1 cellular context compared by ENCODE assay signal in the genomic region with DNA sequence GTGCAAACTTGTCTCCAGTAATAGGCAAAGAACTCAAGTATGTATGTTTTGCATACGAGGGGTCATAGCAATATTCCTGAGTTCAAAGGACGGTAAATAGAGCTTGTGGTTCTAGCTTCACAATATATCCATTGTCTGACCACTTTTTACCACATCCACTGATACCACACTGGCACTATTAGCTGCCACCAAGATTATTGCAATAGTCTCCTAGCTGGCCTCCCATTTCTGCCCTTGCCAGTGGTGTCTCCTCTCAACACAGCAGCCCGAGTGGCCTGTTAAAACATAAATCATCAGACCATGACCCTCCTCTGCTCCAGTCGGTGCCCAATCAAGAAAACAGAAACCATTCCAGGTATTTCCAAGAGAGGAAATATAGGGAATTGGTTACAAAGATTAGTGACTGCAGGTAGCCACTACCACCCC.
A peak's percentile ranks its signal among the peaks of the same experiment; 100 is the strongest.
TF ChIP-seq lines count a peak whose summit lies in the region.

No MANE protein-coding gene starts in this region.

TF ChIP-seq in K562, 482 proteins besides CTCF, POLR2A, EP300 and RAD21 (continued from another document and continues in another):
- TF ChIP-seq, protein P1, sequence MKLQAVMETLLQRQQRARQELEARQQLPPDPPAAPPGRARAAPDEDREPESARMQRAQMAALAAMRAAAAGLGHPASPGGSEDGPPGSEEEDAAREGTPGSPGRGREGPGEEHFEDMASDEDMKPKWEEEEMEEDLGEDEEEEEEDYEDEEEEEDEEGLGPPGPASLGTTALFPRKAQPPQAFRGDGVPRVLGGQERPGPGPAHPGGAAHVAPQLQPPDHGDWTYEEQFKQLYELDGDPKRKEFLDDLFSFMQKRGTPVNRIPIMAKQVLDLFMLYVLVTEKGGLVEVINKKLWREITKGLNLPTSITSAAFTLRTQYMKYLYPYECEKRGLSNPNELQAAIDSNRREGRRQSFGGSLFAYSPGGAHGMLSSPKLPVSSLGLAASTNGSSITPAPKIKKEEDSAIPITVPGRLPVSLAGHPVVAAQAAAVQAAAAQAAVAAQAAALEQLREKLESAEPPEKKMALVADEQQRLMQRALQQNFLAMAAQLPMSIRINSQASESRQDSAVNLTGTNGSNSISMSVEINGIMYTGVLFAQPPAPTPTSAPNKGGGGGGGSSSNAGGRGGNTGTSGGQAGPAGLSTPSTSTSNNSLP (IDR thresholded peaks at IDR 0.05; ENCODE audit: borderline replicate concordance, low read depth, low read length) = no peak
- TF ChIP-seq ZNF124 (CRISPR knock-in tag; IDR thresholded peaks at IDR 0.05) (no peak), DMBX1 (CRISPR knock-in tag; IDR thresholded peaks at IDR 0.05; ENCODE audit: borderline replicate concordance) (peak; percentile 23; the same call in 1 of the 2 replicates), ZNF354B (CRISPR knock-in tag; IDR thresholded peaks at IDR 0.05) (no peak), ZNF316 (IDR thresholded peaks at IDR 0.05) (no peak), YBX1 (IDR thresholded peaks at IDR 0.05) (no peak), ETS2 (tag; IDR thresholded peaks at IDR 0.05; ENCODE audit: borderline replicate concordance, poor library complexity, severe bottlenecking) (no peak), BRCA1 (IDR thresholded peaks at IDR 0.05) (no peak), BRCA1 (CRISPR knock-in tag; IDR thresholded peaks at IDR 0.05) (no peak), LEF1 (IDR thresholded peaks at IDR 0.05) (no peak), TSC22D4 (tag; IDR thresholded peaks at IDR 0.05) (no peak), POLR3A (IDR thresholded peaks at IDR 0.05; ENCODE audit: borderline replicate concordance, extremely low read depth, insufficient read depth, insufficient read length) (no peak), TCF7 (IDR thresholded peaks at IDR 0.05; ENCODE audit: borderline replicate concordance) (no peak), ZNF384 (IDR thresholded peaks at IDR 0.05; ENCODE audit: low read depth, low read length) (no peak), SMAD4 (CRISPR knock-in tag; conservative IDR thresholded peaks at IDR 0.05) (peak; percentile 25; the same call in 1 of the 2 replicates), SREBF1 (IDR thresholded peaks at IDR 0.05; ENCODE audit: borderline replicate concordance, low read depth, low read length) (no peak), HCFC1 (IDR thresholded peaks at IDR 0.05; ENCODE audit: low read depth, low read length) (no peak), RBM39 (optimal IDR thresholded peaks at IDR 0.05; ENCODE audit: low read depth, low read length) (no peak), CBX5 (IDR thresholded peaks at IDR 0.05; ENCODE audit: borderline replicate concordance, low read depth) (no peak), ZNF253 (CRISPR knock-in tag; conservative IDR thresholded peaks at IDR 0.05) (no peak)
- TF ChIP-seq, protein P2, sequence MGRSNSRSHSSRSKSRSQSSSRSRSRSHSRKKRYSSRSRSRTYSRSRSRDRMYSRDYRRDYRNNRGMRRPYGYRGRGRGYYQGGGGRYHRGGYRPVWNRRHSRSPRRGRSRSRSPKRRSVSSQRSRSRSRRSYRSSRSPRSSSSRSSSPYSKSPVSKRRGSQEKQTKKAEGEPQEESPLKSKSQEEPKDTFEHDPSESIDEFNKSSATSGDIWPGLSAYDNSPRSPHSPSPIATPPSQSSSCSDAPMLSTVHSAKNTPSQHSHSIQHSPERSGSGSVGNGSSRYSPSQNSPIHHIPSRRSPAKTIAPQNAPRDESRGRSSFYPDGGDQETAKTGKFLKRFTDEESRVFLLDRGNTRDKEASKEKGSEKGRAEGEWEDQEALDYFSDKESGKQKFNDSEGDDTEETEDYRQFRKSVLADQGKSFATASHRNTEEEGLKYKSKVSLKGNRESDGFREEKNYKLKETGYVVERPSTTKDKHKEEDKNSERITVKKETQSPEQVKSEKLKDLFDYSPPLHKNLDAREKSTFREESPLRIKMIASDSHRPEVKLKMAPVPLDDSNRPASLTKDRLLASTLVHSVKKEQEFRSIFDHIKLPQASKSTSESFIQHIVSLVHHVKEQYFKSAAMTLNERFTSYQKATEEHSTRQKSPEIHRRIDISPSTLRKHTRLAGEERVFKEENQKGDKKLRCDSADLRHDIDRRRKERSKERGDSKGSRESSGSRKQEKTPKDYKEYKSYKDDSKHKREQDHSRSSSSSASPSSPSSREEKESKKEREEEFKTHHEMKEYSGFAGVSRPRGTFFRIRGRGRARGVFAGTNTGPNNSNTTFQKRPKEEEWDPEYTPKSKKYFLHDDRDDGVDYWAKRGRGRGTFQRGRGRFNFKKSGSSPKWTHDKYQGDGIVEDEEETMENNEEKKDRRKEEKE (IDR thresholded peaks at IDR 0.05; ENCODE audit: borderline replicate concordance in 1 of 2, control insufficient read depth in 1 of 2, low read depth in 2 of 2, low read length in 1 of 2) = no peak
- TF ChIP-seq, protein P3, sequence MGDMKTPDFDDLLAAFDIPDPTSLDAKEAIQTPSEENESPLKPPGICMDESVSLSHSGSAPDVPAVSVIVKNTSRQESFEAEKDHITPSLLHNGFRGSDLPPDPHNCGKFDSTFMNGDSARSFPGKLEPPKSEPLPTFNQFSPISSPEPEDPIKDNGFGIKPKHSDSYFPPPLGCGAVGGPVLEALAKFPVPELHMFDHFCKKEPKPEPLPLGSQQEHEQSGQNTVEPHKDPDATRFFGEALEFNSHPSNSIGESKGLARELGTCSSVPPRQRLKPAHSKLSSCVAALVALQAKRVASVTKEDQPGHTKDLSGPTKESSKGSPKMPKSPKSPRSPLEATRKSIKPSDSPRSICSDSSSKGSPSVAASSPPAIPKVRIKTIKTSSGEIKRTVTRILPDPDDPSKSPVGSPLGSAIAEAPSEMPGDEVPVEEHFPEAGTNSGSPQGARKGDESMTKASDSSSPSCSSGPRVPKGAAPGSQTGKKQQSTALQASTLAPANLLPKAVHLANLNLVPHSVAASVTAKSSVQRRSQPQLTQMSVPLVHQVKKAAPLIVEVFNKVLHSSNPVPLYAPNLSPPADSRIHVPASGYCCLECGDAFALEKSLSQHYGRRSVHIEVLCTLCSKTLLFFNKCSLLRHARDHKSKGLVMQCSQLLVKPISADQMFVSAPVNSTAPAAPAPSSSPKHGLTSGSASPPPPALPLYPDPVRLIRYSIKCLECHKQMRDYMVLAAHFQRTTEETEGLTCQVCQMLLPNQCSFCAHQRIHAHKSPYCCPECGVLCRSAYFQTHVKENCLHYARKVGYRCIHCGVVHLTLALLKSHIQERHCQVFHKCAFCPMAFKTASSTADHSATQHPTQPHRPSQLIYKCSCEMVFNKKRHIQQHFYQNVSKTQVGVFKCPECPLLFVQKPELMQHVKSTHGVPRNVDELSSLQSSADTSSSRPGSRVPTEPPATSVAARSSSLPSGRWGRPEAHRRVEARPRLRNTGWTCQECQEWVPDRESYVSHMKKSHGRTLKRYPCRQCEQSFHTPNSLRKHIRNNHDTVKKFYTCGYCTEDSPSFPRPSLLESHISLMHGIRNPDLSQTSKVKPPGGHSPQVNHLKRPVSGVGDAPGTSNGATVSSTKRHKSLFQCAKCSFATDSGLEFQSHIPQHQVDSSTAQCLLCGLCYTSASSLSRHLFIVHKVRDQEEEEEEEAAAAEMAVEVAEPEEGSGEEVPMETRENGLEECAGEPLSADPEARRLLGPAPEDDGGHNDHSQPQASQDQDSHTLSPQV (IDR thresholded peaks at IDR 0.05) = peak; percentile 48
- TF ChIP-seq, protein P4, sequence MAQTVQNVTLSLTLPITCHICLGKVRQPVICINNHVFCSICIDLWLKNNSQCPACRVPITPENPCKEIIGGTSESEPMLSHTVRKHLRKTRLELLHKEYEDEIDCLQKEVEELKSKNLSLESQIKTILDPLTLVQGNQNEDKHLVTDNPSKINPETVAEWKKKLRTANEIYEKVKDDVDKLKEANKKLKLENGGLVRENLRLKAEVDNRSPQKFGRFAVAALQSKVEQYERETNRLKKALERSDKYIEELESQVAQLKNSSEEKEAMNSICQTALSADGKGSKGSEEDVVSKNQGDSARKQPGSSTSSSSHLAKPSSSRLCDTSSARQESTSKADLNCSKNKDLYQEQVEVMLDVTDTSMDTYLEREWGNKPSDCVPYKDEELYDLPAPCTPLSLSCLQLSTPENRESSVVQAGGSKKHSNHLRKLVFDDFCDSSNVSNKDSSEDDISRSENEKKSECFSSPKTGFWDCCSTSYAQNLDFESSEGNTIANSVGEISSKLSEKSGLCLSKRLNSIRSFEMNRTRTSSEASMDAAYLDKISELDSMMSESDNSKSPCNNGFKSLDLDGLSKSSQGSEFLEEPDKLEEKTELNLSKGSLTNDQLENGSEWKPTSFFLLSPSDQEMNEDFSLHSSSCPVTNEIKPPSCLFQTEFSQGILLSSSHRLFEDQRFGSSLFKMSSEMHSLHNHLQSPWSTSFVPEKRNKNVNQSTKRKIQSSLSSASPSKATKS (CRISPR knock-in tag; IDR thresholded peaks at IDR 0.05) = no peak
- TF ChIP-seq, protein P5, sequence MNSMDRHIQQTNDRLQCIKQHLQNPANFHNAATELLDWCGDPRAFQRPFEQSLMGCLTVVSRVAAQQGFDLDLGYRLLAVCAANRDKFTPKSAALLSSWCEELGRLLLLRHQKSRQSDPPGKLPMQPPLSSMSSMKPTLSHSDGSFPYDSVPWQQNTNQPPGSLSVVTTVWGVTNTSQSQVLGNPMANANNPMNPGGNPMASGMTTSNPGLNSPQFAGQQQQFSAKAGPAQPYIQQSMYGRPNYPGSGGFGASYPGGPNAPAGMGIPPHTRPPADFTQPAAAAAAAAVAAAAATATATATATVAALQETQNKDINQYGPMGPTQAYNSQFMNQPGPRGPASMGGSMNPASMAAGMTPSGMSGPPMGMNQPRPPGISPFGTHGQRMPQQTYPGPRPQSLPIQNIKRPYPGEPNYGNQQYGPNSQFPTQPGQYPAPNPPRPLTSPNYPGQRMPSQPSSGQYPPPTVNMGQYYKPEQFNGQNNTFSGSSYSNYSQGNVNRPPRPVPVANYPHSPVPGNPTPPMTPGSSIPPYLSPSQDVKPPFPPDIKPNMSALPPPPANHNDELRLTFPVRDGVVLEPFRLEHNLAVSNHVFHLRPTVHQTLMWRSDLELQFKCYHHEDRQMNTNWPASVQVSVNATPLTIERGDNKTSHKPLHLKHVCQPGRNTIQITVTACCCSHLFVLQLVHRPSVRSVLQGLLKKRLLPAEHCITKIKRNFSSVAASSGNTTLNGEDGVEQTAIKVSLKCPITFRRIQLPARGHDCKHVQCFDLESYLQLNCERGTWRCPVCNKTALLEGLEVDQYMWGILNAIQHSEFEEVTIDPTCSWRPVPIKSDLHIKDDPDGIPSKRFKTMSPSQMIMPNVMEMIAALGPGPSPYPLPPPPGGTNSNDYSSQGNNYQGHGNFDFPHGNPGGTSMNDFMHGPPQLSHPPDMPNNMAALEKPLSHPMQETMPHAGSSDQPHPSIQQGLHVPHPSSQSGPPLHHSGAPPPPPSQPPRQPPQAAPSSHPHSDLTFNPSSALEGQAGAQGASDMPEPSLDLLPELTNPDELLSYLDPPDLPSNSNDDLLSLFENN (IDR thresholded peaks at IDR 0.05; ENCODE audit: low read depth in 2 of 2, low read length in 2 of 2) = no peak
- TF ChIP-seq, protein P6, sequence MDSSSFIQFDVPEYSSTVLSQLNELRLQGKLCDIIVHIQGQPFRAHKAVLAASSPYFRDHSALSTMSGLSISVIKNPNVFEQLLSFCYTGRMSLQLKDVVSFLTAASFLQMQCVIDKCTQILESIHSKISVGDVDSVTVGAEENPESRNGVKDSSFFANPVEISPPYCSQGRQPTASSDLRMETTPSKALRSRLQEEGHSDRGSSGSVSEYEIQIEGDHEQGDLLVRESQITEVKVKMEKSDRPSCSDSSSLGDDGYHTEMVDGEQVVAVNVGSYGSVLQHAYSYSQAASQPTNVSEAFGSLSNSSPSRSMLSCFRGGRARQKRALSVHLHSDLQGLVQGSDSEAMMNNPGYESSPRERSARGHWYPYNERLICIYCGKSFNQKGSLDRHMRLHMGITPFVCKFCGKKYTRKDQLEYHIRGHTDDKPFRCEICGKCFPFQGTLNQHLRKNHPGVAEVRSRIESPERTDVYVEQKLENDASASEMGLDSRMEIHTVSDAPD (CRISPR knock-in tag; IDR thresholded peaks at IDR 0.05) = no peak
- TF ChIP-seq, protein P7, sequence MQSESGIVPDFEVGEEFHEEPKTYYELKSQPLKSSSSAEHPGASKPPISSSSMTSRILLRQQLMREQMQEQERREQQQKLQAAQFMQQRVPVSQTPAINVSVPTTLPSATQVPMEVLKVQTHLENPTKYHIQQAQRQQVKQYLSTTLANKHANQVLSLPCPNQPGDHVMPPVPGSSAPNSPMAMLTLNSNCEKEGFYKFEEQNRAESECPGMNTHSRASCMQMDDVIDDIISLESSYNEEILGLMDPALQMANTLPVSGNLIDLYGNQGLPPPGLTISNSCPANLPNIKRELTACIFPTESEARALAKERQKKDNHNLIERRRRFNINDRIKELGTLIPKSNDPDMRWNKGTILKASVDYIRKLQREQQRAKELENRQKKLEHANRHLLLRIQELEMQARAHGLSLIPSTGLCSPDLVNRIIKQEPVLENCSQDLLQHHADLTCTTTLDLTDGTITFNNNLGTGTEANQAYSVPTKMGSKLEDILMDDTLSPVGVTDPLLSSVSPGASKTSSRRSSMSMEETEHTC (IDR thresholded peaks at IDR 0.05) = no peak
- TF ChIP-seq, protein P8, sequence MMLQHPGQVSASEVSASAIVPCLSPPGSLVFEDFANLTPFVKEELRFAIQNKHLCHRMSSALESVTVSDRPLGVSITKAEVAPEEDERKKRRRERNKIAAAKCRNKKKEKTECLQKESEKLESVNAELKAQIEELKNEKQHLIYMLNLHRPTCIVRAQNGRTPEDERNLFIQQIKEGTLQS (IDR thresholded peaks at IDR 0.05) = no peak
- TF ChIP-seq, protein P8 (CRISPR knock-in tag; conservative IDR thresholded peaks at IDR 0.05) = no peak
- TF ChIP-seq, protein P9, sequence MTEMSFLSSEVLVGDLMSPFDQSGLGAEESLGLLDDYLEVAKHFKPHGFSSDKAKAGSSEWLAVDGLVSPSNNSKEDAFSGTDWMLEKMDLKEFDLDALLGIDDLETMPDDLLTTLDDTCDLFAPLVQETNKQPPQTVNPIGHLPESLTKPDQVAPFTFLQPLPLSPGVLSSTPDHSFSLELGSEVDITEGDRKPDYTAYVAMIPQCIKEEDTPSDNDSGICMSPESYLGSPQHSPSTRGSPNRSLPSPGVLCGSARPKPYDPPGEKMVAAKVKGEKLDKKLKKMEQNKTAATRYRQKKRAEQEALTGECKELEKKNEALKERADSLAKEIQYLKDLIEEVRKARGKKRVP (CRISPR knock-in tag; IDR thresholded peaks at IDR 0.05) = peak; percentile 26; the same call in 1 of the 2 replicates
- TF ChIP-seq, protein P10, sequence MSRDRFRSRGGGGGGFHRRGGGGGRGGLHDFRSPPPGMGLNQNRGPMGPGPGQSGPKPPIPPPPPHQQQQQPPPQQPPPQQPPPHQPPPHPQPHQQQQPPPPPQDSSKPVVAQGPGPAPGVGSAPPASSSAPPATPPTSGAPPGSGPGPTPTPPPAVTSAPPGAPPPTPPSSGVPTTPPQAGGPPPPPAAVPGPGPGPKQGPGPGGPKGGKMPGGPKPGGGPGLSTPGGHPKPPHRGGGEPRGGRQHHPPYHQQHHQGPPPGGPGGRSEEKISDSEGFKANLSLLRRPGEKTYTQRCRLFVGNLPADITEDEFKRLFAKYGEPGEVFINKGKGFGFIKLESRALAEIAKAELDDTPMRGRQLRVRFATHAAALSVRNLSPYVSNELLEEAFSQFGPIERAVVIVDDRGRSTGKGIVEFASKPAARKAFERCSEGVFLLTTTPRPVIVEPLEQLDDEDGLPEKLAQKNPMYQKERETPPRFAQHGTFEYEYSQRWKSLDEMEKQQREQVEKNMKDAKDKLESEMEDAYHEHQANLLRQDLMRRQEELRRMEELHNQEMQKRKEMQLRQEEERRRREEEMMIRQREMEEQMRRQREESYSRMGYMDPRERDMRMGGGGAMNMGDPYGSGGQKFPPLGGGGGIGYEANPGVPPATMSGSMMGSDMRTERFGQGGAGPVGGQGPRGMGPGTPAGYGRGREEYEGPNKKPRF (IDR thresholded peaks at IDR 0.05; ENCODE audit: low read depth, low read length) = no peak
